8 cellular contexts compared by ENCODE assay signal in the genomic region with DNA sequence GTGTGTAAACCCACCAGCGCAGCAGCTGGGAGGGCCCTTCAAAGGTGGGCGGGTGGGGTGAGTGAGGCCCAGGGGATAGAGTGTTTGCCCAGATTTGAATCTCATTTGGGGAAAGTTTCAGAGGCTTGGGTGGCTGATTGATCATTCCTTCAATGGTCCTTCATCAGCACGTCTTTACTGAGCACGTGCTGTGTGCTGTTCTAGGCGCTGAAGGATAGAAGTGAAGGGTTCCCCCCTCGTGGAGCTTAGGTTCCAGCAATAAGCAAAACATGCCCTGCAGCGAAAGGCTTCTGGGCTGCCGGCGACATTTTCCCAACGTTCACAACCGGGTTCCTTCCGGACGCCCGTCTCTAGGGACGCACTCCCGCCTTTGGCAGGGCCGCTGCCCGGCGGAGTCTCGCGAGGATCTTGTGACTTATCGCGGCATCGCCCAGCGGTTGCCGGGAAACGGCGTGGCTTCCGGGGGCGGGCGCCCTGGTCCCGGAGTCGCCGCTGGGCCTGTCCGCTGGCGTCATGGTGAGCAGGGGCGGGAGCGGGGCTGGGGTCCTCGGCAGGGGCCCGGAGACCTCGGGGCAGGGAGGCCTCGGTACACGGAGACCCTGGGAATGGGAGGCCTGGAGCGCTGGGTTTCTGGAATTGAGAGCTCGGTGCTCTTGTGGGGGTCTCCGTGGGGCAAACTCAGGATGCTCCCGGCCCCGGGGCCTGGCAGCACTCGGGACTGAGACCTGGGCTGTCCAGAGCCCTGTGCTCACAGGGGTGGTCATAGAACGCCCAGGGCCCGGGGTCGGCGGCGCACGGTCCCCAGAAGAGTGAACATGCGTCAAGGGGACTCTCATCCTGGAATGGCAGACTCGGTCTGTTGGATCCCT. TPM values are rescaled to one million over a fixed set of nuclear protein-coding genes. Genes with fewer than 3 reads are reported as not detected.
DNase-seq lines count a peak whose midpoint lies in the region; ATAC-seq and TF ChIP-seq lines count a peak whose summit lies in the region.

No MANE protein-coding gene starts in this region.

- H3K4me3 ChIP-seq in AG04449 (ENCODE audit: low read depth, low read length) (peak overlapping the region; percentile 76), mucosa of rectum (ENCODE audit: low read length in 2 of 2) (peak overlapping the region; percentile 71 to 84)

- H3K36me3 ChIP-seq in mucosa of rectum (ENCODE audit: control insufficient read depth in 2 of 2, insufficient read depth in 2 of 2, low read length in 2 of 2) = no peaks in the 10 kb centered on the region

- DNase-seq in AG04449 (ENCODE audit: low read depth, low spot score) (no peak), HT-29 (ENCODE audit: low spot score) (peak; percentile 94), NOMO-1 treated with DMSO at 0.1 percent for 48 hours (lab: John Stamatoyannopoulos, UW; ENCODE audit: unreplicated experiment) (peak; percentile 79), activated T-cell treated with anti-CD3 and anti-CD28 coated beads for 24 hours (ENCODE audit: low read depth) (peak; percentile 72), epithelial cell of prostate (ENCODE audit: low read depth, low spot score) (peak; percentile 27)
- DNase-seq in stimulated activated CD8-positive, alpha-beta memory T cell treated with anti-CD3 and anti-CD28 coated beads, Interleukin-4, amount 100 ng/mL, for 4 hours (ENCODE audit: low read depth in 2 of 2, low spot score in 1 of 2) = peak; percentile 42 to 47

- H3K9ac ChIP-seq in mucosa of rectum (ENCODE audit: low read depth in 1 of 2, low read length in 2 of 2) = peak overlapping the region; percentile 63 to 70

- H3K9me3 ChIP-seq in mucosa of rectum (ENCODE audit: control insufficient read depth in 2 of 2, low read length in 2 of 2) = no peaks in the 10 kb centered on the region

- TF ChIP-seq CTCF in AG04449 (IDR thresholded peaks at IDR 0.05; ENCODE audit: insufficient read depth, low read length, missing control alignments) = no peak

- peak; percentile 74 for ATAC-seq in GM18907 (IDR thresholded peaks at IDR 0.05; ENCODE audit: unreplicated experiment)

- CTCF ChIA-PET in AG04449 (lab: Yijun Ruan, JAX) = interaction anchor here (0.9 to 4.3 kb wide), 6 partner anchors 8 to 60 kb away, joined by 3 to 17 read pairs (median 4); no protein-coding TSS in a partner anchor

- POLR2A ChIA-PET in AG04449 (lab: Yijun Ruan, JAX) = interaction anchor here (0.8 kb wide), 1 partner anchor 100 kb away, joined by 3 read pairs; no protein-coding TSS in a partner anchor

- H3K27ac ChIP-seq in epithelial cell of prostate (no peak overlapping the region), mucosa of rectum (ENCODE audit: low read depth in 2 of 2, low read length in 2 of 2) (peak overlapping the region in 1 of 2 donors; percentile 38)

- H3K4me1 ChIP-seq in mucosa of rectum (ENCODE audit: control insufficient read depth in 2 of 2, insufficient read depth in 2 of 2, low read length in 2 of 2) = peaks cover 8 to 15% of the 10 kb centered on the region in 2 donors

- H3K27me3 ChIP-seq in mucosa of rectum (ENCODE audit: control insufficient read depth in 2 of 2, insufficient read depth in 2 of 2, low read length in 2 of 2) = no peaks in the 10 kb centered on the region

RNA-seq across cellular contexts. Expression of a gene that starts 3.2 kb away (rescaled TPM):
- 15.8 and 19.9 TPM in 2 replicates for total RNA-seq in HT-29 (2014; rRNA removed; shearing (Covaris generic))

RNA-seq across cellular contexts. Expression of a gene that starts 54.7 kb away (rescaled TPM):
- not detected in 2 replicates for total RNA-seq in HT-29 (2014; rRNA removed; shearing (Covaris generic))
